ENCODE assay signal across 9 cellular contexts in genomic region chr13:50085063-50085462, GRCh38.
A peak's percentile ranks its signal among the peaks of the same experiment; 100 is the strongest.
DNase-seq lines count a peak whose midpoint lies in the region; ATAC-seq and TF ChIP-seq lines count a peak whose summit lies in the region.
"Had no signal": no experiment of that assay in that cellular context is flagged by ENCODE, and none has a peak within 500 bp of the region (broad histone marks: within the 10 kb centered on the region; RNA-seq: fewer than 3 reads in every experiment).

No MANE protein-coding gene starts in this region.

- H3K9me2 ChIP-seq in GM23338 (ENCODE audit: insufficient read depth) = no peaks in the 10 kb centered on the region

- H3K36me3 ChIP-seq in BJ (ENCODE audit: control insufficient read depth, insufficient read depth, low read length) (no peaks in the 10 kb centered on the region), GM23338 (ENCODE audit: insufficient read depth) (no peaks in the 10 kb centered on the region), RWPE2 (ENCODE audit: low read depth) (peaks cover 13% of the 10 kb centered on the region; the same call in 1 of the 2 replicates), fibroblast of lung (ENCODE audit: control insufficient read depth, insufficient read depth, low read length) (no peaks in the 10 kb centered on the region), rectal smooth muscle tissue (ENCODE audit: control insufficient read depth, insufficient read depth, low read length) (no peaks in the 10 kb centered on the region)

- TF ChIP-seq CTCF in BJ (IDR thresholded peaks at IDR 0.05; ENCODE audit: insufficient read depth, low read depth, low read length) = peak; percentile 41
- peak in 1 of 2 experiments; percentile 86; a peak in 3 of 4 replicates for TF ChIP-seq CTCF in GM23338 (conservative IDR thresholded peaks at IDR 0.05; ENCODE audit: low read depth in 2 of 2)
- TF ChIP-seq CTCF in RWPE2 (IDR thresholded peaks at IDR 0.05; ENCODE audit: poor library complexity, severe bottlenecking) = peak; percentile 72
- peak; percentile 33 to 43 for TF ChIP-seq CTCF in fibroblast of lung (conservative IDR thresholded peaks at IDR 0.05 in 1 of 2, IDR thresholded peaks at IDR 0.05 in 1 of 2; ENCODE audit: low read depth in 1 of 2, low read length in 2 of 2)

- no peak overlapping the region for H3K27ac Mint-ChIP-seq in GM23338
- H3K27ac Mint-ChIP-seq: naive thymus-derived CD8-positive, alpha-beta T cell had no signal

- no peak overlapping the region; the same call in 2 of the 3 replicates for H3K4me3 Mint-ChIP-seq in GM23338

- H3K27me3 ChIP-seq in BJ (ENCODE audit: control insufficient read depth, insufficient read depth, low read length) (no peaks in the 10 kb centered on the region), GM23338 (ENCODE audit: insufficient read depth) (peaks cover 11% of the 10 kb centered on the region), RWPE2 (ENCODE audit: insufficient read depth, poor library complexity, severe bottlenecking) (no peaks in the 10 kb centered on the region), fibroblast of lung (ENCODE audit: control insufficient read depth, insufficient read depth, low read length) (no peaks in the 10 kb centered on the region), rectal smooth muscle tissue (ENCODE audit: control insufficient read depth, insufficient read depth, low read length) (no peaks in the 10 kb centered on the region)

- DNase-seq in BJ (ENCODE audit: low read depth) (no peak), GM23338 (ENCODE audit: low spot score) (peak; percentile 78), RWPE2 (ENCODE audit: low spot score) (no peak), fibroblast of lung (ENCODE audit: low read depth in 2 of 2) (peak in 1 of 2 donors; percentile 71), NCI-H187 treated with DMSO at 0.1 percent for 48 hours (lab: John Stamatoyannopoulos, UW) (no peak), AG08396 (ENCODE audit: low spot score) (no peak)

- H3K4me1 ChIP-seq in GM23338 (ENCODE audit: insufficient read depth) = peaks cover 7% of the 10 kb centered on the region; the same call in 1 of the 2 replicates
- H3K4me1 ChIP-seq in RWPE2 (ENCODE audit: insufficient read depth, poor library complexity, severe bottlenecking) = peaks cover 6% of the 10 kb centered on the region
- peaks cover 5% of the 10 kb centered on the region for H3K4me1 ChIP-seq in fibroblast of lung (ENCODE audit: control insufficient read depth, extremely low read depth, insufficient read depth, low read length)
- peaks cover 6% of the 10 kb centered on the region for H3K4me1 ChIP-seq in rectal smooth muscle tissue (ENCODE audit: control insufficient read depth, insufficient read depth, low read length)

- no peak overlapping the region for H2AFZ ChIP-seq in GM23338
- no peak overlapping the region for H2AFZ ChIP-seq in fibroblast of lung (ENCODE audit: low read length)

- H3K9ac ChIP-seq in fibroblast of lung (ENCODE audit: insufficient read depth, low read length) (no peak overlapping the region), rectal smooth muscle tissue (ENCODE audit: low read length) (no peak overlapping the region)

- H3K79me2 ChIP-seq in GM23338 (replicated peaks; ENCODE audit: insufficient read depth) (peaks cover 24% of the 10 kb centered on the region), fibroblast of lung (ENCODE audit: control insufficient read depth, insufficient read depth, low read length) (peaks cover 51% of the 10 kb centered on the region)

- no peaks in the 10 kb centered on the region for H3K9me3 ChIP-seq in RWPE2 (ENCODE audit: severe bottlenecking)
- no peaks in the 10 kb centered on the region for H3K9me3 ChIP-seq in fibroblast of lung (ENCODE audit: control insufficient read depth, insufficient read depth, low read depth, low read length)

- CTCF ChIA-PET in BJ (lab: Yijun Ruan, JAX) = interaction anchor here (0.5 to 4.7 kb wide), 19 partner anchors 10 to 981 kb away, joined by 3 to 16 read pairs (median 4); partner anchors contain the start of gene TRIM13

- peaks cover 11% of the 10 kb centered on the region; the same call in 2 of the 3 replicates for H3K4me1 Mint-ChIP-seq in GM23338

- H3K4me3 ChIP-seq in BJ (ENCODE audit: low read depth, low read length) (peak overlapping the region; percentile 12; the same call in 1 of the 2 replicates), GM23338 (0 out of 2 replicates have a peak overlapping the region, but pooled peaks have one; percentile 9), RWPE2 (ENCODE audit: severe bottlenecking) (no peak overlapping the region), fibroblast of lung (replicated peaks in 1 of 4; ENCODE audit: control extremely low read depth in 1 of 4, insufficient read depth in 1 of 4, low read depth in 3 of 4, low read length in 4 of 4) (peak overlapping the region in 3 of 4 experiments; percentile 35 to 52 (median 45)), rectal smooth muscle tissue (ENCODE audit: low read length) (peak overlapping the region; percentile 24)

- H3K4me2 ChIP-seq in GM23338 = no peak overlapping the region
- peak overlapping the region; percentile 76 for H3K4me2 ChIP-seq in fibroblast of lung (ENCODE audit: extremely low read depth, insufficient read depth, low read length)

- H3K36me3 Mint-ChIP-seq in GM23338 (ENCODE audit: low read depth) = no peaks in the 10 kb centered on the region; the same call in 1 of the 3 replicates

- H3F3A ChIP-seq in GM23338 (replicated peaks; ENCODE audit: low read depth) = peaks cover 5% of the 10 kb centered on the region; the same call in 1 of the 2 replicates

- H3K9me3 Mint-ChIP-seq in GM23338 = no peaks in the 10 kb centered on the region

- H3K27me3 Mint-ChIP-seq in GM23338 (ENCODE audit: insufficient read depth, low read depth, poor library complexity) = peaks cover 9% of the 10 kb centered on the region

- peaks cover under 1% of the 10 kb centered on the region for H4K20me1 ChIP-seq in GM23338 (replicated peaks; ENCODE audit: insufficient read depth)
- H4K20me1 ChIP-seq in fibroblast of lung (ENCODE audit: control insufficient read depth, extremely low read depth, insufficient read depth, low read length) = no peaks in the 10 kb centered on the region

- H3K27ac ChIP-seq in GM23338 (ENCODE audit: low read depth) (no peak overlapping the region), RWPE2 (ENCODE audit: poor library complexity, severe bottlenecking) (no peak overlapping the region), fibroblast of lung (ENCODE audit: insufficient read depth, low read length) (no peak overlapping the region), rectal smooth muscle tissue (ENCODE audit: low read depth, low read length) (no peak overlapping the region)

- no peak for ATAC-seq in GM23338
- ATAC-seq in RWPE2 (ENCODE audit: low read depth) = no peak
- ATAC-seq in HG03135 (IDR thresholded peaks at IDR 0.05; ENCODE audit: unreplicated experiment) = no peak
- ATAC-seq: naive thymus-derived CD8-positive, alpha-beta T cell had no signal

- POLR2A ChIA-PET in BJ (lab: Charles Lee) = interaction anchor here (0.7 kb wide), 1 partner anchor 43 kb away, joined by 3 read pairs; no protein-coding TSS in a partner anchor

TF ChIP-seq in GM23338, 12 proteins besides CTCF, POLR2A, EP300 and RAD21 (continues in another document):
- TF ChIP-seq CREB1 (CRISPR knock-in tag; IDR thresholded peaks at IDR 0.05; ENCODE audit: low read depth) (no peak), JUNB (IDR thresholded peaks at IDR 0.05; ENCODE audit: unreplicated experiment) (no peak), ZNF114 (CRISPR knock-in tag; IDR thresholded peaks at IDR 0.05) (no peak), EZH2 (IDR thresholded peaks at IDR 0.05; ENCODE audit: low read depth, unreplicated experiment) (no peak), REST (IDR thresholded peaks at IDR 0.05; ENCODE audit: unreplicated experiment) (no peak), ETS1 (IDR thresholded peaks at IDR 0.05) (no peak)
